Comparison of ENCODE assay signal across 9 cellular contexts in genomic region chr2:130327703-130328527, GRCh38. TPM values are rescaled to one million over a fixed set of nuclear protein-coding genes. Genes with fewer than 3 reads are reported as not detected.
A peak's percentile ranks its signal among the peaks of the same experiment; 100 is the strongest.
DNase-seq lines count a peak whose midpoint lies in the region; TF ChIP-seq lines count a peak whose summit lies in the region.
"Had no signal": no experiment of that assay in that cellular context is flagged by ENCODE, and none has a peak within 500 bp of the region (broad histone marks: within the 10 kb centered on the region; RNA-seq: fewer than 3 reads in every experiment).

No MANE protein-coding gene starts in this region.

- H3K4me3 Mint-ChIP-seq in HFFc6: peak overlapping the region; percentile 52; the same call in 1 of the 2 replicates

- no peaks in the 10 kb centered on the region for H3K36me3 Mint-ChIP-seq in HFFc6 (ENCODE audit: low read depth)

- H3K36me3 ChIP-seq in uterus (no peaks in the 10 kb centered on the region), right atrium auricular region (no peaks in the 10 kb centered on the region)

- H3K4me1 ChIP-seq in uterus (no peaks in the 10 kb centered on the region), right atrium auricular region (peaks cover 0 to 5% of the 10 kb centered on the region in 2 donors)

- H3K27ac Mint-ChIP-seq in HFFc6: no peak overlapping the region

- intact Hi-C loops in uterus (cut with DNase I; ENCODE audit: low total_unique reads): no loop called here

- no peaks in the 10 kb centered on the region for H3K27me3 ChIP-seq in uterus
- H3K27me3 ChIP-seq in right atrium auricular region: no peaks in the 10 kb centered on the region

- TF ChIP-seq CTCF in HFFc6 (IDR thresholded peaks at IDR 0.05) (peak; percentile 32), fibroblast of pulmonary artery (IDR thresholded peaks at IDR 0.05; ENCODE audit: low read length, missing control alignments) (no peak), uterus (IDR thresholded peaks at IDR 0.05) (no peak), right atrium auricular region (IDR thresholded peaks at IDR 0.05) (no peak)

- in situ Hi-C loops in KBM-7 (cut with MboI; ENCODE audit: low pct_unique_long_range_greater_than_20kb, low sequenced_read_pairs): loop anchor here (25.0 kb wide), 1 partner anchor 166 kb away; no protein-coding TSS in a partner anchor

- H3K27ac ChIP-seq in uterus (no peak overlapping the region), right atrium auricular region (no peak overlapping the region)

- H3K9me3 ChIP-seq in uterus: no peaks in the 10 kb centered on the region
- no peaks in the 10 kb centered on the region for H3K9me3 ChIP-seq in right atrium auricular region

- H3K4me1 Mint-ChIP-seq in HFFc6 (ENCODE audit: low read depth): peaks cover 19% of the 10 kb centered on the region

- H3K9me3 Mint-ChIP-seq in HFFc6: no peaks in the 10 kb centered on the region

- H3K27me3 Mint-ChIP-seq in HFFc6 (ENCODE audit: insufficient read depth): peaks cover 7% of the 10 kb centered on the region

- no peak overlapping the region for H3K4me3 ChIP-seq in fibroblast of pulmonary artery (replicated peaks; ENCODE audit: low read depth, low read length)
- no peak overlapping the region for H3K4me3 ChIP-seq in uterus
- no peak overlapping the region for H3K4me3 ChIP-seq in right atrium auricular region

- DNase-seq in HFFc6 (peak; percentile 33), RPMI8226 (peak; percentile 16), fibroblast of pulmonary artery (ENCODE audit: low read depth) (peak; percentile 31), renal cortical epithelial cell (ENCODE audit: low read depth) (peak; percentile 58), SKM-1 (lab: John Stamatoyannopoulos, UW; ENCODE audit: unreplicated experiment) (no peak), KBM-7 (no peak), uterus (no peak), right atrium auricular region (ENCODE audit: low spot score) (no peak)
- DNase-seq: stimulated activated naive CD4-positive, alpha-beta T cell treated with Interleukin-2 at 50 U/mL for 16 hours had no signal

- no peak for TF ChIP-seq POLR2A in uterus (IDR thresholded peaks at IDR 0.05)

RNA-seq across cellular contexts. Expression of gene IMP4, which starts 14.8 kb away (rescaled TPM):
- total RNA-seq in HFFc6 (2021; fragmentation: NEBNext Ultra II Directional; extraction: Animal tissue kit (Norgen Biotek cat#: 25700)): 100 to 1,000 TPM in 1 of 6 experiments, 10 to 100 TPM in 5; 79.9 to 103 (median 90.4) TPM
- total RNA-seq in renal cortical epithelial cell (96.5 and 102 TPM in 2 replicates), uterus (10 to 100 TPM; 25.1 to 51.8 (median 43.3) TPM), right atrium auricular region (10 to 100 TPM; 66.6 to 86.9 TPM)

RNA-seq across cellular contexts. Expression of gene PTPN18, which starts 27.9 kb away (rescaled TPM):
- total RNA-seq in HFFc6 (2021; fragmentation: NEBNext Ultra II Directional; extraction: Animal tissue kit (Norgen Biotek cat#: 25700)): 10 to 100 TPM; 15.5 to 18.9 (median 17.5) TPM
- 9.2 and 32.4 TPM in 2 replicates for total RNA-seq in renal cortical epithelial cell
- 10 to 100 TPM; 29.6 to 65.6 (median 46.3) TPM for total RNA-seq in uterus
- 10 to 100 TPM; 13.3 to 20.8 TPM for total RNA-seq in right atrium auricular region

Comparison
In these comparisons a context has a peak if more than half of its experiments do, and no peak if none do; other contexts are left out.
1. DNase-seq: peak in HFFc6 (single experiment), RPMI8226 (single experiment), fibroblast of pulmonary artery (single experiment) and renal cortical epithelial cell (single experiment); none in SKM-1 (single experiment), KBM-7 (single experiment), uterus (0 of 2) and right atrium auricular region (single experiment).